ENCODE assay signal across 15 cellular contexts in the genomic region with DNA sequence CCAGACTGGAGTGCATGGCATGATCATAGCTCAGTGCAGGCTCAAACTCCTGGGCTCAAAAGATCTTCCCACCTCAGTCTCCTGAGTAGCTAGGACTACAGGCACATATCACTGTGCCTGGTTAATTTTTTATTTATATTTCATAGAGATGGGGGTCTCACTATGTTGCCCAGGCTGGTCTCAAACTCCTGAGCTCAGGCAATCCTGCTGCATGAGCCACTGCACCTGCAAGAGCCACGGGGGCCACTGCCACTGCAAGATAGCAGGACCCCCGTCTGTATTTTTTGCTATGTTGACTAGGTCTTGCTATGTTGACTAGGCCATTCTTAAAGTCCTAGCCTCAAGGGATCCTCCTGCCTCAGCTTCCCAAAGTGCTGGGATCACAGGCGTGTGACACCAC. TPM values are rescaled to one million over a fixed set of nuclear protein-coding genes. Genes with fewer than 3 reads are reported as not detected.
A peak's percentile ranks its signal among the peaks of the same experiment; 100 is the strongest.
DNase-seq lines count a peak whose midpoint lies in the region; ATAC-seq and TF ChIP-seq lines count a peak whose summit lies in the region.
"Had no signal": no experiment of that assay in that cellular context is flagged by ENCODE, and none has a peak within 500 bp of the region (broad histone marks: within the 10 kb centered on the region; RNA-seq: fewer than 3 reads in every experiment).

No MANE protein-coding gene starts in this region.

- H3K27me3 ChIP-seq in Peyer's patch, result no peaks in the 10 kb centered on the region
- no peaks in the 10 kb centered on the region for H3K27me3 ChIP-seq in liver (ENCODE audit: control insufficient read depth in 4 of 4, insufficient read depth in 4 of 4, low read length in 3 of 4)
- H3K27me3 ChIP-seq: adrenal gland had no signal

- TF ChIP-seq POLR2A in Peyer's patch (IDR thresholded peaks at IDR 0.05), result no peak

- peak overlapping the region; percentile 30 for H3K27ac Mint-ChIP-seq in stimulated activated effector memory CD8-positive, alpha-beta T cell treated with anti-CD3 and anti-CD28 coated beads, Interleukin-12 subunit alpha, Interleukin-12 subunit beta, amount 100 ng/mL, for 72 hours
- H3K27ac Mint-ChIP-seq: activated T-helper 2 cell treated with anti-CD3 and anti-CD28 coated beads, Interferon-gamma antibody, Interleukin-2, Interleukin-4, amounts not matched to agents 10 μg/mL and 5 μg/mL and 100 μg/mL, durations not matched to agents 14 hours and 24 hours and 36 hours had no signal

- no peaks in the 10 kb centered on the region for H3K9me3 Mint-ChIP-seq in stimulated activated effector memory CD8-positive, alpha-beta T cell treated with anti-CD3 and anti-CD28 coated beads, Interleukin-12 subunit alpha, Interleukin-12 subunit beta, amount 100 ng/mL, for 72 hours
- H3K9me3 Mint-ChIP-seq: activated T-helper 2 cell treated with anti-CD3 and anti-CD28 coated beads, Interferon-gamma antibody, Interleukin-2, Interleukin-4, amounts not matched to agents 10 μg/mL and 5 μg/mL and 100 μg/mL, durations not matched to agents 14 hours and 24 hours and 36 hours; immature natural killer cell had no signal

- no peaks in the 10 kb centered on the region for H3K4me1 Mint-ChIP-seq in stimulated activated effector memory CD8-positive, alpha-beta T cell treated with anti-CD3 and anti-CD28 coated beads, Interleukin-12 subunit alpha, Interleukin-12 subunit beta, amount 100 ng/mL, for 72 hours

- no peak overlapping the region for H3K9ac ChIP-seq in liver (ENCODE audit: low read depth in 1 of 2, low read length in 2 of 2)

- H3K9me3 ChIP-seq in HEK293 (ENCODE audit: control insufficient read depth, insufficient read depth, low read depth, low read length), result no peaks in the 10 kb centered on the region
- no peaks in the 10 kb centered on the region for H3K9me3 ChIP-seq in Peyer's patch
- H3K9me3 ChIP-seq in liver (ENCODE audit: control insufficient read depth in 4 of 4, low read length in 3 of 4), result no peaks in the 10 kb centered on the region
- H3K9me3 ChIP-seq: adrenal gland had no signal

- no peak overlapping the region for H3K4me3 Mint-ChIP-seq in stimulated activated effector memory CD8-positive, alpha-beta T cell treated with anti-CD3 and anti-CD28 coated beads, Interleukin-12 subunit alpha, Interleukin-12 subunit beta, amount 100 ng/mL, for 72 hours

- TF ChIP-seq RAD21 in liver (IDR thresholded peaks at IDR 0.05), result no peak

- peaks cover 16% of the 10 kb centered on the region for H3K4me1 ChIP-seq in HEK293 (ENCODE audit: control insufficient read depth, insufficient read depth, low read length)
- peaks cover 0 to 39% (median 6%) of the 10 kb centered on the region in 4 donors for H3K4me1 ChIP-seq in Peyer's patch
- peaks cover 4 to 15% (median 6%) of the 10 kb centered on the region in 4 donors for H3K4me1 ChIP-seq in liver (ENCODE audit: control insufficient read depth in 4 of 4, insufficient read depth in 4 of 4, low read length in 3 of 4)

- POLR2A ChIA-PET in HEK293 (lab: Yijun Ruan, JAX), result no interaction called here

- WGBS in liver, result 96% methylated on average over 3 of the region's 3 CpGs

- no peak for ATAC-seq in stimulated activated effector memory CD8-positive, alpha-beta T cell treated with anti-CD3 and anti-CD28 coated beads, Interleukin-12 subunit alpha, Interleukin-12 subunit beta, amount 100 ng/mL, for 72 hours
- ATAC-seq in GM21619 (IDR thresholded peaks at IDR 0.05; ENCODE audit: unreplicated experiment), result no peak

- H3K36me3 ChIP-seq in HEK293 (ENCODE audit: control insufficient read depth in 2 of 2, insufficient read depth in 1 of 2, low read length in 2 of 2) (no peaks in the 10 kb centered on the region), Peyer's patch (no peaks in the 10 kb centered on the region), liver (ENCODE audit: control insufficient read depth in 4 of 4, insufficient read depth in 3 of 4, low read depth in 1 of 4, low read length in 3 of 4) (no peaks in the 10 kb centered on the region)
- H3K36me3 ChIP-seq: adrenal gland had no signal

- CTCF ChIA-PET in HEK293 (lab: Yijun Ruan, JAX), result interaction anchor here (0.7 kb wide), 1 partner anchor 106 kb away, joined by 3 read pairs; no protein-coding TSS in a partner anchor

- DNase-seq in Peyer's patch (no peak), DMS79 (lab: John Stamatoyannopoulos, UW) (no peak), NCI-H2171 (lab: John Stamatoyannopoulos, UW) (no peak), pons (ENCODE audit: low spot score) (no peak)
- no peak for DNase-seq in stimulated activated effector memory CD8-positive, alpha-beta T cell treated with anti-CD3 and anti-CD28 coated beads, Interleukin-12 subunit alpha, Interleukin-12 subunit beta, amount 100 ng/mL, for 72 hours (ENCODE audit: low spot score in 2 of 2)
- DNase-seq: adrenal gland; caudate nucleus; GOT3; immature natural killer cell; mammary epithelial cell; stimulated activated naive CD4-positive, alpha-beta T cell treated with Interleukin-2 at 50 U/mL for 16 hours had no signal

- H3K4me3 ChIP-seq in HEK293 (ENCODE audit: low read depth, low read length) (no peak overlapping the region), Peyer's patch (no peak overlapping the region), liver (ENCODE audit: low read depth in 1 of 3, low read length in 3 of 3) (no peak overlapping the region)
- H3K4me3 ChIP-seq: adrenal gland had no signal

- H3K27ac ChIP-seq in HEK293 (ENCODE audit: extremely low read depth, low read depth, low read length), result no peak overlapping the region
- peak overlapping the region in 3 of 4 donors; percentile 66 to 84 (median 67) for H3K27ac ChIP-seq in Peyer's patch
- peak overlapping the region; percentile 55 to 56 for H3K27ac ChIP-seq in liver (ENCODE audit: low read depth in 1 of 2, low read length in 2 of 2)

- TF ChIP-seq CTCF in HEK293 (tag by site-specific recombination; IDR thresholded peaks at IDR 0.05) (no peak), Peyer's patch (IDR thresholded peaks at IDR 0.05) (no peak), liver (IDR thresholded peaks at IDR 0.05; ENCODE audit: low read depth, low read length, missing input control) (no peak)

- no peaks in the 10 kb centered on the region for H3K36me3 Mint-ChIP-seq in stimulated activated effector memory CD8-positive, alpha-beta T cell treated with anti-CD3 and anti-CD28 coated beads, Interleukin-12 subunit alpha, Interleukin-12 subunit beta, amount 100 ng/mL, for 72 hours

TF ChIP-seq in HEK293, 187 proteins besides CTCF, POLR2A, EP300 and RAD21 (continues in another document):
- TF ChIP-seq, protein P1, sequence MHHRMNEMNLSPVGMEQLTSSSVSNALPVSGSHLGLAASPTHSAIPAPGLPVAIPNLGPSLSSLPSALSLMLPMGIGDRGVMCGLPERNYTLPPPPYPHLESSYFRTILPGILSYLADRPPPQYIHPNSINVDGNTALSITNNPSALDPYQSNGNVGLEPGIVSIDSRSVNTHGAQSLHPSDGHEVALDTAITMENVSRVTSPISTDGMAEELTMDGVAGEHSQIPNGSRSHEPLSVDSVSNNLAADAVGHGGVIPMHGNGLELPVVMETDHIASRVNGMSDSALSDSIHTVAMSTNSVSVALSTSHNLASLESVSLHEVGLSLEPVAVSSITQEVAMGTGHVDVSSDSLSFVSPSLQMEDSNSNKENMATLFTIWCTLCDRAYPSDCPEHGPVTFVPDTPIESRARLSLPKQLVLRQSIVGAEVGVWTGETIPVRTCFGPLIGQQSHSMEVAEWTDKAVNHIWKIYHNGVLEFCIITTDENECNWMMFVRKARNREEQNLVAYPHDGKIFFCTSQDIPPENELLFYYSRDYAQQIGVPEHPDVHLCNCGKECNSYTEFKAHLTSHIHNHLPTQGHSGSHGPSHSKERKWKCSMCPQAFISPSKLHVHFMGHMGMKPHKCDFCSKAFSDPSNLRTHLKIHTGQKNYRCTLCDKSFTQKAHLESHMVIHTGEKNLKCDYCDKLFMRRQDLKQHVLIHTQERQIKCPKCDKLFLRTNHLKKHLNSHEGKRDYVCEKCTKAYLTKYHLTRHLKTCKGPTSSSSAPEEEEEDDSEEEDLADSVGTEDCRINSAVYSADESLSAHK (tag by site-specific recombination; IDR thresholded peaks at IDR 0.05), result no peak
- TF ChIP-seq BCL11B (tag by site-specific recombination; IDR thresholded peaks at IDR 0.05; ENCODE audit: low read depth) (no peak), ZNF121 (tag by site-specific recombination; IDR thresholded peaks at IDR 0.05) (peak; percentile 79; the same call in 1 of the 2 replicates), ZNF747 (tag by site-specific recombination; IDR thresholded peaks at IDR 0.05) (no peak)

TF ChIP-seq in liver, 16 proteins besides CTCF, POLR2A, EP300 and RAD21 (continues in another document):
- no peak for TF ChIP-seq NR2F2 (IDR thresholded peaks at IDR 0.05)
- TF ChIP-seq JUND (IDR thresholded peaks at IDR 0.05), result no peak
- TF ChIP-seq ATF3 (IDR thresholded peaks at IDR 0.05), result no peak
- no peak for TF ChIP-seq GABPA (IDR thresholded peaks at IDR 0.05 in 1 of 2, conservative IDR thresholded peaks at IDR 0.05 in 1 of 2)
- TF ChIP-seq FOXA2 (IDR thresholded peaks at IDR 0.05), result no peak
- TF ChIP-seq EGR1 (IDR thresholded peaks at IDR 0.05; ENCODE audit: low read depth in 2 of 2), result no peak
- TF ChIP-seq HNF4A (conservative IDR thresholded peaks at IDR 0.05), result no peak
- no peak for TF ChIP-seq RXRA (IDR thresholded peaks at IDR 0.05)
- TF ChIP-seq YY1 (IDR thresholded peaks at IDR 0.05), result no peak
- no peak for TF ChIP-seq ZBTB33 (IDR thresholded peaks at IDR 0.05)

RNA-seq across cellular contexts. Expression of gene CYSTM1, which starts 6.5 kb away (rescaled TPM):
- total RNA-seq in Peyer's patch (100 to 1,000 TPM in 3 of 4 donors, 10 to 100 TPM in 1; 60.2 to 185 (median 140) TPM), liver (10 to 100 TPM in 1 of 2 donors, 1 to 10 TPM in 1; 8.1 to 15.6 TPM)
- 10 to 100 TPM; 31.1 to 45.7 TPM for polyA plus RNA-seq in liver

RNA-seq across cellular contexts. Expression of gene IGIP, which starts 55.8 kb away (rescaled TPM):
- total RNA-seq in Peyer's patch (10 to 100 TPM; 10.2 to 16.5 (median 12.4) TPM), liver (10 to 100 TPM in 1 of 2 donors, 1 to 10 TPM in 1; 4.1 to 11.8 TPM)
- 1 to 10 TPM; 2.3 to 3.3 TPM for polyA plus RNA-seq in liver
